In genomic region chr19:17680235-17680722, GRCh38 we compare ENCODE assay signal across 1 cellular context.
A peak's percentile ranks its signal among the peaks of the same experiment; 100 is the strongest.
TF ChIP-seq lines count a peak whose summit lies in the region.

No MANE protein-coding gene starts in this region.

TF ChIP-seq in K562, 482 proteins besides CTCF, POLR2A, EP300 and RAD21 (continued from another document and continues in another):
- TF ChIP-seq SRF (CRISPR knock-in tag; IDR thresholded peaks at IDR 0.05) (0 out of 4 replicates have a peak, but pooled peaks of 1 of the 2 experiments have one; percentile 46), TSHZ1 (CRISPR knock-in tag; IDR thresholded peaks at IDR 0.05) (no peak), SMARCB1 (IDR thresholded peaks at IDR 0.05; ENCODE audit: insufficient read length, low read depth) (no peak), RFX1 (IDR thresholded peaks at IDR 0.05) (no peak), TAF1 (IDR thresholded peaks at IDR 0.05; ENCODE audit: control insufficient read depth, extremely low read depth, insufficient read depth, low read length, severe bottlenecking) (peak; percentile 24), HMBOX1 (IDR thresholded peaks at IDR 0.05) (no peak), HBP1 (CRISPR knock-in tag; IDR thresholded peaks at IDR 0.05) (no peak), HCFC1 (IDR thresholded peaks at IDR 0.05; ENCODE audit: low read depth, low read length) (peak; percentile 56; the same call in 1 of the 2 replicates), PRMT5 (CRISPR knock-in tag; IDR thresholded peaks at IDR 0.05) (no peak), STAT5B (CRISPR knock-in tag; IDR thresholded peaks at IDR 0.05) (no peak), SLC30A9 (CRISPR knock-in tag; IDR thresholded peaks at IDR 0.05) (no peak), ZNF143 (CRISPR knock-in tag; IDR thresholded peaks at IDR 0.05) (no peak), CCNT2 (IDR thresholded peaks at IDR 0.05; ENCODE audit: borderline replicate concordance, extremely low read depth, insufficient read length, low read depth, low read length) (peak; percentile 43), NR2C2 (CRISPR knock-in tag; IDR thresholded peaks at IDR 0.05) (0 out of 2 replicates have a peak, but pooled peaks have one; percentile 26), NR2C2 (tag; IDR thresholded peaks at IDR 0.05) (peak; percentile 87), ZBED1 (IDR thresholded peaks at IDR 0.05) (no peak), ZNF347 (CRISPR knock-in tag; IDR thresholded peaks at IDR 0.05; ENCODE audit: low read depth) (no peak), TBL1XR1 (IDR thresholded peaks at IDR 0.05; ENCODE audit: low read length in 2 of 2) (no peak), FOXP1 (CRISPR knock-in tag; IDR thresholded peaks at IDR 0.05) (no peak), HNRNPL (IDR thresholded peaks at IDR 0.05; ENCODE audit: low read depth, low read length) (no peak), TCF3 (CRISPR knock-in tag; IDR thresholded peaks at IDR 0.05) (0 out of 2 replicates have a peak, but pooled peaks have one; percentile 25), NFE2L1 (tag; IDR thresholded peaks at IDR 0.05; ENCODE audit: borderline replicate concordance, low read depth) (no peak), ARNT (IDR thresholded peaks at IDR 0.05) (no peak), RAD51 (IDR thresholded peaks at IDR 0.05; ENCODE audit: borderline replicate concordance, low read depth) (no peak), ZFP91 (CRISPR knock-in tag; IDR thresholded peaks at IDR 0.05) (no peak), BRF1 (IDR thresholded peaks at IDR 0.05; ENCODE audit: borderline replicate concordance, extremely low read depth, insufficient read length) (no peak), GABPB1 (CRISPR knock-in tag; IDR thresholded peaks at IDR 0.05) (peak; percentile 66; the same call in 1 of the 2 replicates), ZNF282 (CRISPR knock-in tag; IDR thresholded peaks at IDR 0.05) (no peak), NRF1 (conservative IDR thresholded peaks at IDR 0.05 in 1 of 2, IDR thresholded peaks at IDR 0.05 in 1 of 2) (peak; percentile 81 to 82), NCOR1 (IDR thresholded peaks at IDR 0.05) (peak; percentile 84), E2F8 (IDR thresholded peaks at IDR 0.05; ENCODE audit: low read depth, partially characterized antibody) (no peak)
- TF ChIP-seq, protein P1, sequence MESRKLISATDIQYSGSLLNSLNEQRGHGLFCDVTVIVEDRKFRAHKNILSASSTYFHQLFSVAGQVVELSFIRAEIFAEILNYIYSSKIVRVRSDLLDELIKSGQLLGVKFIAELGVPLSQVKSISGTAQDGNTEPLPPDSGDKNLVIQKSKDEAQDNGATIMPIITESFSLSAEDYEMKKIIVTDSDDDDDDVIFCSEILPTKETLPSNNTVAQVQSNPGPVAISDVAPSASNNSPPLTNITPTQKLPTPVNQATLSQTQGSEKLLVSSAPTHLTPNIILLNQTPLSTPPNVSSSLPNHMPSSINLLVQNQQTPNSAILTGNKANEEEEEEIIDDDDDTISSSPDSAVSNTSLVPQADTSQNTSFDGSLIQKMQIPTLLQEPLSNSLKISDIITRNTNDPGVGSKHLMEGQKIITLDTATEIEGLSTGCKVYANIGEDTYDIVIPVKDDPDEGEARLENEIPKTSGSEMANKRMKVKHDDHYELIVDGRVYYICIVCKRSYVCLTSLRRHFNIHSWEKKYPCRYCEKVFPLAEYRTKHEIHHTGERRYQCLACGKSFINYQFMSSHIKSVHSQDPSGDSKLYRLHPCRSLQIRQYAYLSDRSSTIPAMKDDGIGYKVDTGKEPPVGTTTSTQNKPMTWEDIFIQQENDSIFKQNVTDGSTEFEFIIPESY (CRISPR knock-in tag; IDR thresholded peaks at IDR 0.05) = no peak
- TF ChIP-seq, protein P2, sequence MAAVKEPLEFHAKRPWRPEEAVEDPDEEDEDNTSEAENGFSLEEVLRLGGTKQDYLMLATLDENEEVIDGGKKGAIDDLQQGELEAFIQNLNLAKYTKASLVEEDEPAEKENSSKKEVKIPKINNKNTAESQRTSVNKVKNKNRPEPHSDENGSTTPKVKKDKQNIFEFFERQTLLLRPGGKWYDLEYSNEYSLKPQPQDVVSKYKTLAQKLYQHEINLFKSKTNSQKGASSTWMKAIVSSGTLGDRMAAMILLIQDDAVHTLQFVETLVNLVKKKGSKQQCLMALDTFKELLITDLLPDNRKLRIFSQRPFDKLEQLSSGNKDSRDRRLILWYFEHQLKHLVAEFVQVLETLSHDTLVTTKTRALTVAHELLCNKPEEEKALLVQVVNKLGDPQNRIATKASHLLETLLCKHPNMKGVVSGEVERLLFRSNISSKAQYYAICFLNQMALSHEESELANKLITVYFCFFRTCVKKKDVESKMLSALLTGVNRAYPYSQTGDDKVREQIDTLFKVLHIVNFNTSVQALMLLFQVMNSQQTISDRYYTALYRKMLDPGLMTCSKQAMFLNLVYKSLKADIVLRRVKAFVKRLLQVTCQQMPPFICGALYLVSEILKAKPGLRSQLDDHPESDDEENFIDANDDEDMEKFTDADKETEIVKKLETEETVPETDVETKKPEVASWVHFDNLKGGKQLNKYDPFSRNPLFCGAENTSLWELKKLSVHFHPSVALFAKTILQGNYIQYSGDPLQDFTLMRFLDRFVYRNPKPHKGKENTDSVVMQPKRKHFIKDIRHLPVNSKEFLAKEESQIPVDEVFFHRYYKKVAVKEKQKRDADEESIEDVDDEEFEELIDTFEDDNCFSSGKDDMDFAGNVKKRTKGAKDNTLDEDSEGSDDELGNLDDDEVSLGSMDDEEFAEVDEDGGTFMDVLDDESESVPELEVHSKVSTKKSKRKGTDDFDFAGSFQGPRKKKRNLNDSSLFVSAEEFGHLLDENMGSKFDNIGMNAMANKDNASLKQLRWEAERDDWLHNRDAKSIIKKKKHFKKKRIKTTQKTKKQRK (IDR thresholded peaks at IDR 0.05; ENCODE audit: borderline replicate concordance, low read depth, low read length) = no peak
- TF ChIP-seq, protein P3, sequence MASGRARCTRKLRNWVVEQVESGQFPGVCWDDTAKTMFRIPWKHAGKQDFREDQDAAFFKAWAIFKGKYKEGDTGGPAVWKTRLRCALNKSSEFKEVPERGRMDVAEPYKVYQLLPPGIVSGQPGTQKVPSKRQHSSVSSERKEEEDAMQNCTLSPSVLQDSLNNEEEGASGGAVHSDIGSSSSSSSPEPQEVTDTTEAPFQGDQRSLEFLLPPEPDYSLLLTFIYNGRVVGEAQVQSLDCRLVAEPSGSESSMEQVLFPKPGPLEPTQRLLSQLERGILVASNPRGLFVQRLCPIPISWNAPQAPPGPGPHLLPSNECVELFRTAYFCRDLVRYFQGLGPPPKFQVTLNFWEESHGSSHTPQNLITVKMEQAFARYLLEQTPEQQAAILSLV (tag; IDR thresholded peaks at IDR 0.05) = no peak
- TF ChIP-seq, protein P4, sequence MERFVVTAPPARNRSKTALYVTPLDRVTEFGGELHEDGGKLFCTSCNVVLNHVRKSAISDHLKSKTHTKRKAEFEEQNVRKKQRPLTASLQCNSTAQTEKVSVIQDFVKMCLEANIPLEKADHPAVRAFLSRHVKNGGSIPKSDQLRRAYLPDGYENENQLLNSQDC (CRISPR knock-in tag; IDR thresholded peaks at IDR 0.05) = no peak
- TF ChIP-seq, protein P5, sequence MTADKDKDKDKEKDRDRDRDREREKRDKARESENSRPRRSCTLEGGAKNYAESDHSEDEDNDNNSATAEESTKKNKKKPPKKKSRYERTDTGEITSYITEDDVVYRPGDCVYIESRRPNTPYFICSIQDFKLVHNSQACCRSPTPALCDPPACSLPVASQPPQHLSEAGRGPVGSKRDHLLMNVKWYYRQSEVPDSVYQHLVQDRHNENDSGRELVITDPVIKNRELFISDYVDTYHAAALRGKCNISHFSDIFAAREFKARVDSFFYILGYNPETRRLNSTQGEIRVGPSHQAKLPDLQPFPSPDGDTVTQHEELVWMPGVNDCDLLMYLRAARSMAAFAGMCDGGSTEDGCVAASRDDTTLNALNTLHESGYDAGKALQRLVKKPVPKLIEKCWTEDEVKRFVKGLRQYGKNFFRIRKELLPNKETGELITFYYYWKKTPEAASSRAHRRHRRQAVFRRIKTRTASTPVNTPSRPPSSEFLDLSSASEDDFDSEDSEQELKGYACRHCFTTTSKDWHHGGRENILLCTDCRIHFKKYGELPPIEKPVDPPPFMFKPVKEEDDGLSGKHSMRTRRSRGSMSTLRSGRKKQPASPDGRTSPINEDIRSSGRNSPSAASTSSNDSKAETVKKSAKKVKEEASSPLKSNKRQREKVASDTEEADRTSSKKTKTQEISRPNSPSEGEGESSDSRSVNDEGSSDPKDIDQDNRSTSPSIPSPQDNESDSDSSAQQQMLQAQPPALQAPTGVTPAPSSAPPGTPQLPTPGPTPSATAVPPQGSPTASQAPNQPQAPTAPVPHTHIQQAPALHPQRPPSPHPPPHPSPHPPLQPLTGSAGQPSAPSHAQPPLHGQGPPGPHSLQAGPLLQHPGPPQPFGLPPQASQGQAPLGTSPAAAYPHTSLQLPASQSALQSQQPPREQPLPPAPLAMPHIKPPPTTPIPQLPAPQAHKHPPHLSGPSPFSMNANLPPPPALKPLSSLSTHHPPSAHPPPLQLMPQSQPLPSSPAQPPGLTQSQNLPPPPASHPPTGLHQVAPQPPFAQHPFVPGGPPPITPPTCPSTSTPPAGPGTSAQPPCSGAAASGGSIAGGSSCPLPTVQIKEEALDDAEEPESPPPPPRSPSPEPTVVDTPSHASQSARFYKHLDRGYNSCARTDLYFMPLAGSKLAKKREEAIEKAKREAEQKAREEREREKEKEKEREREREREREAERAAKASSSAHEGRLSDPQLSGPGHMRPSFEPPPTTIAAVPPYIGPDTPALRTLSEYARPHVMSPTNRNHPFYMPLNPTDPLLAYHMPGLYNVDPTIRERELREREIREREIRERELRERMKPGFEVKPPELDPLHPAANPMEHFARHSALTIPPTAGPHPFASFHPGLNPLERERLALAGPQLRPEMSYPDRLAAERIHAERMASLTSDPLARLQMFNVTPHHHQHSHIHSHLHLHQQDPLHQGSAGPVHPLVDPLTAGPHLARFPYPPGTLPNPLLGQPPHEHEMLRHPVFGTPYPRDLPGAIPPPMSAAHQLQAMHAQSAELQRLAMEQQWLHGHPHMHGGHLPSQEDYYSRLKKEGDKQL (CRISPR knock-in tag; IDR thresholded peaks at IDR 0.05; ENCODE audit: borderline replicate concordance) = no peak
